In genomic region chr5:132439521-132440206, GRCh38 we compare ENCODE assay signal across 8 cellular contexts. TPM values are rescaled to one million over a fixed set of nuclear protein-coding genes. Genes with fewer than 3 reads are reported as not detected.
A peak's percentile ranks its signal among the peaks of the same experiment; 100 is the strongest.
DNase-seq lines count a peak whose midpoint lies in the region; ATAC-seq, FAIRE-seq and TF ChIP-seq lines count a peak whose summit lies in the region.

No MANE protein-coding gene starts in this region.

- no peaks in the 10 kb centered on the region for H3K27me3 ChIP-seq in right atrium auricular region

- H3K4me3 Mint-ChIP-seq in stimulated activated naive CD8-positive, alpha-beta T cell treated with anti-CD3 and anti-CD28 coated beads, Interleukin-15, amount 100 ng/mL, for 72 hours: peak overlapping the region; percentile 29 to 62

- DNase-seq in HTR-8/SVneo (ENCODE audit: insufficient read length, low spot score): peak; percentile 75
- DNase-seq in amniotic stem cell (lab: John Stamatoyannopoulos, UW): peak; percentile 82
- DNase-seq in right atrium auricular region (ENCODE audit: low spot score): peak; percentile 92
- peak in 1 of 2 donors; percentile 24 for DNase-seq in stimulated activated naive CD8-positive, alpha-beta T cell treated with anti-CD3 and anti-CD28 coated beads, Interleukin-15, amount 100 ng/mL, for 72 hours
- no peak for DNase-seq in NCI-H1048 (lab: John Stamatoyannopoulos, UW)
- DNase-seq in urothelium cell line (ENCODE audit: low spot score): no peak
- no peak for DNase-seq in stimulated activated naive CD4-positive, alpha-beta T cell treated with Interleukin-2 at 50 U/mL for 16 hours (lab: John Stamatoyannopoulos, UW)

- no peak overlapping the region for H3K4me3 ChIP-seq in right atrium auricular region

- no peaks in the 10 kb centered on the region for H3K9me3 Mint-ChIP-seq in stimulated activated naive CD8-positive, alpha-beta T cell treated with anti-CD3 and anti-CD28 coated beads, Interleukin-15, amount 100 ng/mL, for 72 hours

- H3K27ac Mint-ChIP-seq in stimulated activated naive CD8-positive, alpha-beta T cell treated with anti-CD3 and anti-CD28 coated beads, Interleukin-15, amount 100 ng/mL, for 72 hours: peak overlapping the region; percentile 86 to 93

- no peaks in the 10 kb centered on the region for H3K27me3 Mint-ChIP-seq in stimulated activated naive CD8-positive, alpha-beta T cell treated with anti-CD3 and anti-CD28 coated beads, Interleukin-15, amount 100 ng/mL, for 72 hours

- no peaks in the 10 kb centered on the region for H3K36me3 ChIP-seq in right atrium auricular region

- H3K4me1 Mint-ChIP-seq in stimulated activated naive CD8-positive, alpha-beta T cell treated with anti-CD3 and anti-CD28 coated beads, Interleukin-15, amount 100 ng/mL, for 72 hours: peaks cover 95% of the 10 kb centered on the region

- FAIRE-seq in HTR-8/SVneo (lab: Jason Lieb, UNC) (no peak), urothelium cell line (lab: Jason Lieb, UNC) (no peak)

- peaks cover 0 to 65% of the 10 kb centered on the region in 2 donors for H3K4me1 ChIP-seq in right atrium auricular region

- no peak for TF ChIP-seq CTCF in right atrium auricular region (IDR thresholded peaks at IDR 0.05)

- ATAC-seq in stimulated activated naive CD8-positive, alpha-beta T cell treated with anti-CD3 and anti-CD28 coated beads, Interleukin-15, amount 100 ng/mL, for 72 hours: peak; percentile 47
- ATAC-seq in HG02571 (IDR thresholded peaks at IDR 0.05; ENCODE audit: unreplicated experiment): no peak

- no peaks in the 10 kb centered on the region for H3K9me3 ChIP-seq in right atrium auricular region

- peak overlapping the region; percentile 71 to 77 for H3K27ac ChIP-seq in right atrium auricular region

RNA-seq across cellular contexts. Expression of gene IRF1, which starts 50.9 kb away (rescaled TPM):
- total RNA-seq in right atrium auricular region: 10 to 100 TPM; 10.1 to 15.8 TPM

Comparison
In these comparisons a context has a peak if more than half of its experiments do, and no peak if none do; other contexts are left out.
1. DNase-seq: peak in HTR-8/SVneo (single experiment), amniotic stem cell (single experiment) and right atrium auricular region (single experiment); none in NCI-H1048 (single experiment), urothelium cell line (single experiment) and stimulated activated naive CD4-positive, alpha-beta T cell treated with Interleukin-2 at 50 U/mL for 16 hours (single experiment).